Comparison of ENCODE assay signal across 25 cellular contexts in genomic region chr6:133390168-133390567, GRCh38.
"Had no signal": no experiment of that assay in that cellular context is flagged by ENCODE, and none has a peak within 500 bp of the region (broad histone marks: within the 10 kb centered on the region; RNA-seq: fewer than 3 reads in every experiment).

No MANE protein-coding gene starts in this region.

- H3K27me3 Mint-ChIP-seq: dendritic cell treated with granulocyte-macrophage colony-stimulating factor and Interleukin-4, amounts not matched to agents 40 ng/mL and 50 ng/mL, for 4 days; effector memory CD8-positive, alpha-beta T cell had no signal

- ATAC-seq: effector memory CD8-positive, alpha-beta T cell; esophagus mucosa; foreskin keratinocyte; gastrocnemius medialis; gastroesophageal sphincter; heart left ventricle; heart right ventricle had no signal

- H3K27ac ChIP-seq: colonic mucosa, coronary artery, dorsolateral prefrontal cortex, epithelial cell of prostate, esophagus muscularis mucosa, esophagus squamous epithelium, foreskin keratinocyte, gastrocnemius medialis, gastroesophageal sphincter, heart left ventricle, heart right ventricle had no signal

- H3K4me3 Mint-ChIP-seq: dendritic cell treated with granulocyte-macrophage colony-stimulating factor and Interleukin-4, amounts not matched to agents 40 ng/mL and 50 ng/mL, for 4 days; effector memory CD8-positive, alpha-beta T cell; endodermal cell had no signal

- H3K9me3 ChIP-seq: colonic mucosa, esophagus muscularis mucosa, esophagus squamous epithelium, gastrocnemius medialis, gastroesophageal sphincter, heart left ventricle, heart right ventricle had no signal

- H3K36me3 ChIP-seq: colonic mucosa, esophagus muscularis mucosa, esophagus squamous epithelium, gastrocnemius medialis, gastroesophageal sphincter, heart left ventricle, heart right ventricle had no signal

- DNase-seq: colonic mucosa; cortex of kidney; dermis blood vessel endothelial cell; dorsolateral prefrontal cortex; effector CD4-positive, alpha-beta T cell; effector CD8-positive, alpha-beta T cell; effector memory CD4-positive, alpha-beta T cell; effector memory CD8-positive, alpha-beta T cell; endodermal cell; erythroblast; esophagus squamous epithelium; foreskin fibroblast; foreskin keratinocyte; foreskin melanocyte; gastrocnemius medialis; glutamatergic neuron; head of caudate nucleus; heart left ventricle; heart right ventricle had no signal

- H3K27ac Mint-ChIP-seq: dendritic cell treated with granulocyte-macrophage colony-stimulating factor and Interleukin-4, amounts not matched to agents 40 ng/mL and 50 ng/mL, for 4 days; effector memory CD8-positive, alpha-beta T cell; endodermal cell had no signal

- H3K27me3 ChIP-seq: colonic mucosa, esophagus muscularis mucosa, esophagus squamous epithelium, foreskin keratinocyte, gastrocnemius medialis, gastroesophageal sphincter, heart left ventricle, heart right ventricle had no signal

- H3K9me3 Mint-ChIP-seq: dendritic cell treated with granulocyte-macrophage colony-stimulating factor and Interleukin-4, amounts not matched to agents 40 ng/mL and 50 ng/mL, for 4 days; endodermal cell had no signal

- H3K4me3 ChIP-seq: colonic mucosa, coronary artery, dorsolateral prefrontal cortex, esophagus muscularis mucosa, esophagus squamous epithelium, gastrocnemius medialis, gastroesophageal sphincter, heart left ventricle, heart right ventricle had no signal

- H3K4me1 ChIP-seq: colonic mucosa, esophagus squamous epithelium, foreskin keratinocyte, gastroesophageal sphincter had no signal
